ENCODE assay signal across 7 cellular contexts in genomic region chr5:171322527-171322926, GRCh38. TPM values are rescaled to one million over a fixed set of nuclear protein-coding genes. Genes with fewer than 3 reads are reported as not detected.
"Had no signal": no experiment of that assay in that cellular context is flagged by ENCODE, and none has a peak within 500 bp of the region (broad histone marks: within the 10 kb centered on the region; RNA-seq: fewer than 3 reads in every experiment).

No MANE protein-coding gene starts in this region.

- ATAC-seq: HepG2, K562 had no signal

- FAIRE-seq: HepG2, K562 had no signal

- H3K27ac ChIP-seq: HL-60 had no signal

- DNase-seq: IMR-90, KBM-7, KG1 had no signal

- H3K4me3 ChIP-seq: K562 had no signal

RNA-seq across cellular contexts. Expression of gene TLX3, which starts 13.5 kb away (rescaled TPM):
- polyA plus RNA-seq: HepG2, IgD-negative memory B cell, IMR-90, K562 had no signal
